ENCODE assay signal across 23 cellular contexts in genomic region chr14:50101417-50101816, GRCh38. TPM values are rescaled to one million over a fixed set of nuclear protein-coding genes. Genes with fewer than 3 reads are reported as not detected.
DNase-seq lines count a peak whose midpoint lies in the region; ATAC-seq and TF ChIP-seq lines count a peak whose summit lies in the region.
"Had no signal": no experiment of that assay in that cellular context is flagged by ENCODE, and none has a peak within 500 bp of the region (broad histone marks: within the 10 kb centered on the region; RNA-seq: fewer than 3 reads in every experiment).

No MANE protein-coding gene starts in this region.

- H3K36me3 ChIP-seq in colonic mucosa = no peaks in the 10 kb centered on the region
- H3K36me3 ChIP-seq in mucosa of rectum (ENCODE audit: control insufficient read depth in 2 of 2, insufficient read depth in 2 of 2, low read length in 2 of 2) = peaks cover 4% of the 10 kb centered on the region in 2 donors
- H3K36me3 ChIP-seq in gastrocnemius medialis = no peaks in the 10 kb centered on the region
- no peaks in the 10 kb centered on the region for H3K36me3 ChIP-seq in H7 (replicated peaks; ENCODE audit: control insufficient read depth, insufficient read depth, low read length)
- H3K36me3 ChIP-seq: MG63 had no signal

- no peaks in the 10 kb centered on the region for H3K4me1 ChIP-seq in colonic mucosa
- H3K4me1 ChIP-seq in mucosa of rectum (ENCODE audit: control insufficient read depth in 2 of 2, insufficient read depth in 2 of 2, low read length in 2 of 2) = peaks cover 8 to 26% of the 10 kb centered on the region in 2 donors
- peaks cover 0 to 6% of the 10 kb centered on the region in 2 donors for H3K4me1 ChIP-seq in gastrocnemius medialis

- peak overlapping the region; percentile 63 for H3K27ac ChIP-seq in colonic mucosa
- H3K27ac ChIP-seq in mucosa of rectum (ENCODE audit: low read depth in 2 of 2, low read length in 2 of 2) = peak overlapping the region; percentile 69 to 87
- H3K27ac ChIP-seq in gastrocnemius medialis = no peak overlapping the region

- peak; percentile 29 for DNase-seq in DMS53 (lab: John Stamatoyannopoulos, UW)
- DNase-seq in DMS53 treated with DMSO at 0.1 percent for 48 hours (lab: John Stamatoyannopoulos, UW; ENCODE audit: unreplicated experiment) = no peak
- DNase-seq in colonic mucosa = no peak
- no peak for DNase-seq in type B pancreatic cell (ENCODE audit: extremely low spot score, unreplicated experiment)
- DNase-seq in gastrocnemius medialis = no peak
- no peak for DNase-seq in H7
- DNase-seq: 8988T; AML-193; C1 segment of cervical spinal cord; CD8-positive, alpha-beta memory T cell; EL; GF-D8; Kasumi-1; MG63; NCI-H1417 treated with DMSO at 0.1 percent for 48 hours; NCI-H187; NCI-H446; NCI-H526; OCI-M1; RPMI8226; SHP77 had no signal

- H3K4me1 Mint-ChIP-seq in type B pancreatic cell (ENCODE audit: unreplicated experiment) = peaks cover 4% of the 10 kb centered on the region

- no peak for TF ChIP-seq POLR2A in gastrocnemius medialis (IDR thresholded peaks at IDR 0.05)

- H3K4me3 Mint-ChIP-seq in type B pancreatic cell = peak overlapping the region; percentile 7
- H3K4me3 Mint-ChIP-seq: CD8-positive, alpha-beta memory T cell had no signal

- intact Hi-C loops in colonic mucosa (cut with DNase I) (no loop called here), gastrocnemius medialis (cut with DNase I; ENCODE audit: low total_unique reads) (loop anchor here (10.0 kb wide), 1 partner anchor 467 kb away; the partner anchor contains the start of gene DNAAF2)

- peak overlapping the region; percentile 94 for H3K27ac Mint-ChIP-seq in type B pancreatic cell

- H3K4me3 ChIP-seq in colonic mucosa (no peak overlapping the region), mucosa of rectum (ENCODE audit: low read length in 2 of 2) (no peak overlapping the region), gastrocnemius medialis (no peak overlapping the region), H7 (ENCODE audit: insufficient read depth, low read depth, low read length) (no peak overlapping the region)
- H3K4me3 ChIP-seq: MG63 had no signal

- ATAC-seq in gastrocnemius medialis (no peak), SK-N-SH treated with all-trans-retinoic acid at 6 μM for 48 hours (no peak)

- H3K9ac ChIP-seq in colonic mucosa (ENCODE audit: low read depth in 2 of 2, low read length in 2 of 2) = peak overlapping the region in 1 of 2 donors; percentile 63
- peak overlapping the region in 1 of 2 donors; percentile 56 for H3K9ac ChIP-seq in mucosa of rectum (ENCODE audit: low read depth in 1 of 2, low read length in 2 of 2)

- H3K27me3 ChIP-seq in colonic mucosa (no peaks in the 10 kb centered on the region), mucosa of rectum (ENCODE audit: control insufficient read depth in 2 of 2, insufficient read depth in 2 of 2, low read length in 2 of 2) (no peaks in the 10 kb centered on the region), gastrocnemius medialis (no peaks in the 10 kb centered on the region), H7 (ENCODE audit: control insufficient read depth, insufficient read depth, low read length) (no peaks in the 10 kb centered on the region)
- H3K27me3 ChIP-seq: MG63 had no signal

- in situ Hi-C loops in gastrocnemius medialis (cut with MboI; ENCODE audit: low sequenced_read_pairs in 4 of 4) = loop anchor here in 2 of 4 donors (5.0 to 25.0 kb wide), 2 partner anchors 234 to 464 kb away; partner anchors contain the start of gene DNAAF2 (in 2 of the 2)

- H3K27me3 Mint-ChIP-seq in type B pancreatic cell = no peaks in the 10 kb centered on the region
- H3K27me3 Mint-ChIP-seq: CD8-positive, alpha-beta memory T cell had no signal

- TF ChIP-seq CTCF in colonic mucosa (IDR thresholded peaks at IDR 0.05) (no peak), type B pancreatic cell (conservative IDR thresholded peaks at IDR 0.05) (no peak), gastrocnemius medialis (IDR thresholded peaks at IDR 0.05 in 4 of 5, conservative IDR thresholded peaks at IDR 0.05 in 1 of 5) (no peak)

- H3K9me3 ChIP-seq in colonic mucosa = no peaks in the 10 kb centered on the region
- no peaks in the 10 kb centered on the region for H3K9me3 ChIP-seq in mucosa of rectum (ENCODE audit: control insufficient read depth in 2 of 2, low read length in 2 of 2)
- H3K9me3 ChIP-seq in gastrocnemius medialis = no peaks in the 10 kb centered on the region
- H3K9me3 ChIP-seq: MG63 had no signal

- H3K36me3 Mint-ChIP-seq in type B pancreatic cell = no peaks in the 10 kb centered on the region

- H3K9me3 Mint-ChIP-seq in type B pancreatic cell = no peaks in the 10 kb centered on the region
- H3K9me3 Mint-ChIP-seq: CD8-positive, alpha-beta memory T cell had no signal

TF ChIP-seq in SK-N-SH treated with all-trans-retinoic acid at 6 μM for 48 hours, 23 proteins besides CTCF, POLR2A, EP300 and RAD21 (continues in another document):
- TF ChIP-seq PPARA (CRISPR knock-in tag; IDR thresholded peaks at IDR 0.05; ENCODE audit: borderline replicate concordance) (no peak), ZNF70 (CRISPR knock-in tag; IDR thresholded peaks at IDR 0.05) (no peak), BACH2 (CRISPR knock-in tag; IDR thresholded peaks at IDR 0.05; ENCODE audit: borderline replicate concordance) (no peak), CSRNP3 (CRISPR knock-in tag; IDR thresholded peaks at IDR 0.05) (no peak), ZNF8 (CRISPR knock-in tag; IDR thresholded peaks at IDR 0.05) (no peak), ISL1 (CRISPR knock-in tag; IDR thresholded peaks at IDR 0.05) (no peak), OSR1 (CRISPR knock-in tag; IDR thresholded peaks at IDR 0.05) (no peak), POU6F1 (CRISPR knock-in tag; IDR thresholded peaks at IDR 0.05; ENCODE audit: borderline replicate concordance, low read depth) (no peak), CSDC2 (CRISPR knock-in tag; IDR thresholded peaks at IDR 0.05) (no peak), TOX (CRISPR knock-in tag; IDR thresholded peaks at IDR 0.05; ENCODE audit: borderline replicate concordance) (no peak), GLIS3 (CRISPR knock-in tag; IDR thresholded peaks at IDR 0.05) (no peak), SNAI2 (CRISPR knock-in tag; IDR thresholded peaks at IDR 0.05) (no peak), TCF4 (CRISPR knock-in tag; IDR thresholded peaks at IDR 0.05; ENCODE audit: borderline replicate concordance) (no peak), PATZ1 (CRISPR knock-in tag; IDR thresholded peaks at IDR 0.05; ENCODE audit: borderline replicate concordance) (no peak), ZC3H10 (CRISPR knock-in tag; IDR thresholded peaks at IDR 0.05) (no peak), ZNF565 (CRISPR knock-in tag; conservative IDR thresholded peaks at IDR 0.05; ENCODE audit: low read depth) (no peak)

RNA-seq across cellular contexts. Expression of gene VCPKMT, which starts 15.0 kb away (rescaled TPM):
- total RNA-seq in colonic mucosa (1 to 10 TPM; 4.6 to 6.7 TPM), type B pancreatic cell (ENCODE audit: low replicate concordance) (11.6 and 13.9 TPM in 2 replicates), gastrocnemius medialis (1 to 10 TPM; 2.2 to 7.3 (median 4.9) TPM)
- 8.2 and 8.4 TPM in 2 replicates for total RNA-seq in H7 (2014; rRNA removed; shearing (Covaris generic))

Comparison
In these comparisons a context has a peak if more than half of its experiments do, and no peak if none do; other contexts are left out.
1. H3K27ac ChIP-seq: peak in colonic mucosa (single experiment) and mucosa of rectum (2 of 2); none in gastrocnemius medialis (0 of 4).